20 cellular contexts compared by ENCODE assay signal in the genomic region with DNA sequence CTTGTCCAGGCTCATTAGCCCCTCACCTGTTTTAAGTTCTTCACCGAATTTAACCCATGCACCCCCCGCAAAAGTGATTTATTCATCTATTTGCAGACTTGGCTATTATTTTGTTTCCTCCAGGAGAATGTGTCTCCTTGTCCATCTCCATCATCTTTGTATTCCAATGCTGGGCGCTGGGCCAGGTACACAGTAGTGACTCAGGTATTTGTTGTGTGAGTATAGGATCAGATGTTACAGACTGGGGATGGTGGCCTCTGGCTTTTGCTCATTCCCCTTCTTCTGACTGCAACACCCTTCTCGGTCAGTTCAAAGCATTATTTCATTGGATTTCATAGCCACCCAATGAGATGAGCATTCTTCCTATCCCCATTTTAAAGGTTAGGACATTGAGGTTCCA.
"Had no signal": no experiment of that assay in that cellular context is flagged by ENCODE, and none has a peak within 500 bp of the region (broad histone marks: within the 10 kb centered on the region; RNA-seq: fewer than 3 reads in every experiment).

No MANE protein-coding gene starts in this region.

- ATAC-seq: left ventricle myocardium superior; natural killer cell treated with Interleukin-12 subunit alpha and Interleukin-12 subunit beta and Interleukin-15 and Interleukin-18, amount 100 ng/mL, for 72 hours; stimulated activated naive B cell treated with anti-CD40 and anti-IgM and Interleukin-4, amounts not matched to agents 10 μg/mL and 1 μg/mL and 100 μg/mL, for 72 hours; WTC11 had no signal

- H3K9me3 ChIP-seq: ovary, prostate gland, testis had no signal

- H3K36me3 ChIP-seq: ovary, prostate gland had no signal

- H3K27me3 ChIP-seq: ovary, testis had no signal

- H3K4me1 ChIP-seq: prostate gland had no signal

- DNase-seq: activated gamma-delta T cell treated with Interleukin-2 at 50 U/mL for 16 hours; activated T-cell treated with anti-CD3 and anti-CD28 coated beads, Interleukin-2, amount 50 U/mL, for 1 hour; aorta; caudate nucleus; effector CD4-positive, alpha-beta T cell; erythroblast; foreskin fibroblast; immature natural killer cell; left ventricle myocardium superior; ovary; stimulated activated CD4-positive, alpha-beta T cell treated with anti-CD3 and anti-CD28 coated beads, Interleukin-2, amount 100 ng/mL, for 48 hours; stimulated activated CD8-positive, alpha-beta memory T cell treated with anti-CD3 and anti-CD28 coated beads, Interleukin-4, amount 100 ng/mL, for 48 hours; stimulated activated naive B cell treated with anti-CD40 and anti-IgM and Interleukin-4, amounts not matched to agents 10 μg/mL and 1 μg/mL and 100 μg/mL, for 72 hours; testis; trophoblast cell had no signal

- H3K27ac ChIP-seq: ovary, prostate gland, testis had no signal

- H3K4me3 ChIP-seq: ovary, prostate gland, testis had no signal

- FAIRE-seq: endometrium, TTC549 had no signal
